12 cellular contexts compared by ENCODE assay signal in genomic region chr21:42844411-42845113, GRCh38. TPM values are rescaled to one million over a fixed set of nuclear protein-coding genes. Genes with fewer than 3 reads are reported as not detected.
DNase-seq lines count a peak whose midpoint lies in the region; ATAC-seq and TF ChIP-seq lines count a peak whose summit lies in the region.
"Had no signal": no experiment of that assay in that cellular context is flagged by ENCODE, and none has a peak within 500 bp of the region (broad histone marks: within the 10 kb centered on the region; RNA-seq: fewer than 3 reads in every experiment).

No MANE protein-coding gene starts in this region.

- H3K36me3 ChIP-seq in endodermal cell (ENCODE audit: control insufficient read depth, insufficient read depth, low read length) (peaks cover 78% of the 10 kb centered on the region), tibial artery (peaks cover 19 to 87% (median 57%) of the 10 kb centered on the region in 3 donors)
- H3K36me3 ChIP-seq: uterus had no signal

- H3K4me3 Mint-ChIP-seq in endodermal cell, result no peak overlapping the region
- no peak overlapping the region for H3K4me3 Mint-ChIP-seq in T-helper 2 cell treated with Interferon-gamma antibody and Interleukin-4, amounts not matched to agents 5 μg/mL and 100 μg/mL, for 36 hours
- H3K4me3 Mint-ChIP-seq: nephron had no signal

- H3K9me3 ChIP-seq in endodermal cell (ENCODE audit: control insufficient read depth, low read length) (no peaks in the 10 kb centered on the region), tibial artery (no peaks in the 10 kb centered on the region)
- H3K9me3 ChIP-seq: uterus had no signal

- intact Hi-C loops in tibial artery (cut with DNase I; ENCODE audit: low total_unique reads), result no loop called here

- no peak overlapping the region for H3K9ac ChIP-seq in endodermal cell (ENCODE audit: extremely low read depth, low read length, poor library complexity, severe bottlenecking)

- DNase-seq in activated effector memory CD4-positive, alpha-beta T cell treated with anti-CD3 and anti-CD28 coated beads, Interleukin-2, amount 50 U/mL, for 16 hours, result peak; percentile 50
- DNase-seq in activated effector memory CD4-positive, alpha-beta T cell treated with Interleukin-2 at 50 U/mL for 16 hours, result no peak
- DNase-seq in endodermal cell (peak; percentile 43), midbrain (lab: John Stamatoyannopoulos, UW) (peak; percentile 60), tibial artery (peak; percentile 30 to 65), ureter (ENCODE audit: low spot score) (no peak)
- no peak for DNase-seq in T-helper 2 cell treated with Interferon-gamma antibody and Interleukin-4, amounts not matched to agents 5 μg/mL and 100 μg/mL, for 36 hours (ENCODE audit: low spot score)
- DNase-seq: activated naive CD4-positive, alpha-beta T cell treated with Interleukin-2 at 50 U/mL for 16 hours; NCI-H2081; uterus had no signal

- no peak for TF ChIP-seq CTCF in endodermal cell (conservative IDR thresholded peaks at IDR 0.05)
- TF ChIP-seq CTCF in tibial artery (IDR thresholded peaks at IDR 0.05), result no peak

- H3K36me3 Mint-ChIP-seq in endodermal cell (ENCODE audit: low read depth), result peaks cover 66% of the 10 kb centered on the region
- H3K36me3 Mint-ChIP-seq in T-helper 2 cell treated with Interferon-gamma antibody and Interleukin-4, amounts not matched to agents 5 μg/mL and 100 μg/mL, for 36 hours (ENCODE audit: low read depth), result peaks cover 29% of the 10 kb centered on the region

- no peaks in the 10 kb centered on the region for H3K27me3 Mint-ChIP-seq in endodermal cell (ENCODE audit: insufficient read depth)
- H3K27me3 Mint-ChIP-seq in T-helper 2 cell treated with Interferon-gamma antibody and Interleukin-4, amounts not matched to agents 5 μg/mL and 100 μg/mL, for 36 hours (ENCODE audit: low read depth), result no peaks in the 10 kb centered on the region

- 88 to 91% methylated on average over 13 to 22 of the region's 22 CpGs for WGBS in endodermal cell (ENCODE audit: insufficient coverage in 1 of 2, insufficient read length in 1 of 2), 2 experiments

- ATAC-seq in GM21723 (IDR thresholded peaks at IDR 0.05; ENCODE audit: unreplicated experiment), result no peak

- no peaks in the 10 kb centered on the region for H3K4me1 Mint-ChIP-seq in endodermal cell
- H3K4me1 Mint-ChIP-seq in T-helper 2 cell treated with Interferon-gamma antibody and Interleukin-4, amounts not matched to agents 5 μg/mL and 100 μg/mL, for 36 hours (ENCODE audit: low read depth), result no peaks in the 10 kb centered on the region
- H3K4me1 Mint-ChIP-seq: nephron had no signal

- H3K27ac ChIP-seq in endodermal cell (ENCODE audit: low read depth, low read length), result no peak overlapping the region
- no peak overlapping the region for H3K27ac ChIP-seq in tibial artery
- H3K27ac ChIP-seq: uterus had no signal

- H3K9me3 Mint-ChIP-seq in endodermal cell, result no peaks in the 10 kb centered on the region
- H3K9me3 Mint-ChIP-seq in T-helper 2 cell treated with Interferon-gamma antibody and Interleukin-4, amounts not matched to agents 5 μg/mL and 100 μg/mL, for 36 hours, result no peaks in the 10 kb centered on the region
- H3K9me3 Mint-ChIP-seq: nephron had no signal

- H3K4me1 ChIP-seq in endodermal cell (ENCODE audit: control insufficient read depth, insufficient read depth, low read length), result no peaks in the 10 kb centered on the region
- peaks cover 0 to 12% (median 2%) of the 10 kb centered on the region in 4 donors for H3K4me1 ChIP-seq in tibial artery
- H3K4me1 ChIP-seq: uterus had no signal

- H3K4me3 ChIP-seq in endodermal cell (ENCODE audit: low read length) (no peak overlapping the region), tibial artery (no peak overlapping the region)
- H3K4me3 ChIP-seq: uterus had no signal

- no peak overlapping the region for H3K27ac Mint-ChIP-seq in endodermal cell
- no peak overlapping the region for H3K27ac Mint-ChIP-seq in T-helper 2 cell treated with Interferon-gamma antibody and Interleukin-4, amounts not matched to agents 5 μg/mL and 100 μg/mL, for 36 hours
- H3K27ac Mint-ChIP-seq: nephron had no signal

- H3K27me3 ChIP-seq in endodermal cell (ENCODE audit: control insufficient read depth, insufficient read depth, low read length, poor library complexity, severe bottlenecking) (no peaks in the 10 kb centered on the region), tibial artery (no peaks in the 10 kb centered on the region)
- H3K27me3 ChIP-seq: uterus had no signal

RNA-seq across cellular contexts. Expression of gene WDR4, which starts 34.8 kb away (rescaled TPM):
- total RNA-seq in endodermal cell (10 to 100 TPM; 26.7 to 33.5 TPM), ureter (35.3 TPM)
- polyA plus RNA-seq in endodermal cell (2013, experiment 1 of 2), result 9.5 TPM
- polyA plus RNA-seq in endodermal cell (2013, experiment 2 of 2), result 9.6 TPM

RNA-seq across cellular contexts. Expression of gene NDUFV3, which starts 48.5 kb away (rescaled TPM):
- 10 to 100 TPM; 25.8 to 27.2 TPM for total RNA-seq in endodermal cell
- polyA plus RNA-seq in endodermal cell (2013, experiment 1 of 2), result 23.5 TPM
- 24.3 TPM for polyA plus RNA-seq in endodermal cell (2013, experiment 2 of 2)
- total RNA-seq in ureter, result 33.9 TPM

Comparison
In these comparisons a context has a peak if more than half of its experiments do, and no peak if none do; other contexts are left out.
1. DNase-seq: peak in activated effector memory CD4-positive, alpha-beta T cell treated with anti-CD3 and anti-CD28 coated beads, Interleukin-2, amount 50 U/mL, for 16 hours (single experiment), endodermal cell (single experiment), midbrain (single experiment) and tibial artery (2 of 2); none in activated effector memory CD4-positive, alpha-beta T cell treated with Interleukin-2 at 50 U/mL for 16 hours (single experiment), ureter (single experiment) and T-helper 2 cell treated with Interferon-gamma antibody and Interleukin-4, amounts not matched to agents 5 μg/mL and 100 μg/mL, for 36 hours (single experiment).